ENCODE assay signal across 1 cellular context in the genomic region with DNA sequence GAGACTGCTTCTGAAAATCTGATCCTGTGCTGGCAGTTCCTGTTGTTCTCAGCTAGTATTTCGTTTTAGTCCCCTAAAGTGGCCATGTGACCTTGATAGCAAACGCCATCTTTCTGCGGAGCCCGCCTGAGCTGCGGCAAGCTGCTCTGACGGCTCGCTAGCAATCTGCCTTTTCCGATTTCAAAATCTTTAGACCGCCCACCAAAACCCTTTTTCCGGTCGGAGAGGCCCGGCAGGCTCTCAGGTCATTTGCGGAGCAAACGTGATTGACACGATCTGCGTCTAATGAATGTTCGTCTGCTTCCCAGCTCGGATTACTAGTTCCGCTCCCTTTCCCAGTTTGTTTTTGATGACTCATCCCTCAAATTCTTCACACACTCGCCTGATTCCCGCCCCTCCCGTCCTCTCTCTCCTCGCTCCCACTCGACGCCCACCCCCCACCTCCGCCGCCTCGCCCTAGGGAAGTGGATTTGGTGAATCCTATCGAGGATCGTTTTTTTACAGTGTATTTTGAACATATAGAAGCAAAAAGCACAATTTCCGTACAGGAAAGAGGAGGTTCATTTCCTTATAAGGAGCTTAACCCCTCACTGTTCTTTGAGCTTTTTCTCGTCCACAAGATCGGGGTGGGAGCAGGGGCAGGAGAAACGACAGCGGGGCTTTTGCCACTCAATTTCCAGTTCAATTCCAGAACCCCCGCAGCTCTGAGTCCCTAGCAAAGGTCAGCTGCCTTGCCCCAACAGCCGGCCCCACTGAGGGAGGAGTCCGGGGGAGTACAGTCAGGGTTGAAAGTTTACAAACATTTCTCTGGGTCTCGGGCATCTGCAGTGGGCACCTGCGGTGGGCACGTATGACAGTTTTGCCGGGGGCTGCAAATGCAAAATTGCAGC.
A peak's percentile ranks its signal among the peaks of the same experiment; 100 is the strongest.
TF ChIP-seq lines count a peak whose summit lies in the region.

No MANE protein-coding gene starts in this region.

TF ChIP-seq in HEK293, 187 proteins besides CTCF, POLR2A, EP300 and RAD21 (continued from another document and continues in another):
- TF ChIP-seq ZNF148 (tag by site-specific recombination; IDR thresholded peaks at IDR 0.05; ENCODE audit: borderline replicate concordance) (no peak), SP2 (tag by site-specific recombination; IDR thresholded peaks at IDR 0.05) (peak; percentile 91), KLF8 (tag by site-specific recombination; IDR thresholded peaks at IDR 0.05) (no peak), ZNF211 (tag by site-specific recombination; IDR thresholded peaks at IDR 0.05; ENCODE audit: low read depth) (no peak), ZNF416 (tag by site-specific recombination; IDR thresholded peaks at IDR 0.05) (no peak), ZFP37 (tag by site-specific recombination; IDR thresholded peaks at IDR 0.05) (no peak), YY1 (tag by site-specific recombination; IDR thresholded peaks at IDR 0.05) (no peak), ZNF311 (tag by site-specific recombination; IDR thresholded peaks at IDR 0.05; ENCODE audit: borderline replicate concordance) (no peak), ZNF24 (tag by site-specific recombination; IDR thresholded peaks at IDR 0.05) (no peak), ZNF555 (tag by site-specific recombination; conservative IDR thresholded peaks at IDR 0.05) (no peak), ZNF341 (tag by site-specific recombination; IDR thresholded peaks at IDR 0.05; ENCODE audit: low read depth) (0 out of 2 replicates have a peak, but pooled peaks have one; percentile 12), PRDM1 (tag by site-specific recombination; IDR thresholded peaks at IDR 0.05) (no peak), ZNF777 (tag by site-specific recombination; IDR thresholded peaks at IDR 0.05; ENCODE audit: borderline replicate concordance) (peak; percentile 55; the same call in 1 of the 2 replicates), ZNF518A (tag by site-specific recombination; conservative IDR thresholded peaks at IDR 0.05; ENCODE audit: low read depth) (0 out of 2 replicates have a peak, but pooled peaks have one; percentile 49), ZNF223 (tag by site-specific recombination; IDR thresholded peaks at IDR 0.05) (no peak), ZBTB20 (tag by site-specific recombination; IDR thresholded peaks at IDR 0.05) (no peak), SP3 (tag by site-specific recombination; IDR thresholded peaks at IDR 0.05) (peak; percentile 71), ZBTB17 (tag by site-specific recombination; IDR thresholded peaks at IDR 0.05) (peak; percentile 65; the same call in 1 of the 2 replicates), BCL11A (tag by site-specific recombination; IDR thresholded peaks at IDR 0.05; ENCODE audit: low read depth) (no peak), YY2 (tag by site-specific recombination; IDR thresholded peaks at IDR 0.05) (no peak), MEIS1 (CRISPR knock-in tag; IDR thresholded peaks at IDR 0.05; ENCODE audit: borderline replicate concordance) (no peak), ZNF837 (tag by site-specific recombination; IDR thresholded peaks at IDR 0.05) (no peak), ZNF843 (tag by site-specific recombination; IDR thresholded peaks at IDR 0.05) (0 out of 2 replicates have a peak, but pooled peaks have one; percentile 28), RBAK (tag by site-specific recombination; IDR thresholded peaks at IDR 0.05) (no peak), ZNF626 (tag by site-specific recombination; IDR thresholded peaks at IDR 0.05) (no peak), ZFP3 (tag by site-specific recombination; IDR thresholded peaks at IDR 0.05; ENCODE audit: low read depth) (no peak), ZNF184 (tag by site-specific recombination; IDR thresholded peaks at IDR 0.05) (0 out of 2 replicates have a peak, but pooled peaks have one; percentile 41), ZBTB8A (tag by site-specific recombination; IDR thresholded peaks at IDR 0.05) (peak; percentile 56; the same call in 1 of the 2 replicates), ZNF48 (tag by site-specific recombination; IDR thresholded peaks at IDR 0.05) (no peak), ZNF747 (tag by site-specific recombination; IDR thresholded peaks at IDR 0.05) (no peak), ZNF324 (tag by site-specific recombination; IDR thresholded peaks at IDR 0.05) (no peak)
- TF ChIP-seq, protein P1, sequence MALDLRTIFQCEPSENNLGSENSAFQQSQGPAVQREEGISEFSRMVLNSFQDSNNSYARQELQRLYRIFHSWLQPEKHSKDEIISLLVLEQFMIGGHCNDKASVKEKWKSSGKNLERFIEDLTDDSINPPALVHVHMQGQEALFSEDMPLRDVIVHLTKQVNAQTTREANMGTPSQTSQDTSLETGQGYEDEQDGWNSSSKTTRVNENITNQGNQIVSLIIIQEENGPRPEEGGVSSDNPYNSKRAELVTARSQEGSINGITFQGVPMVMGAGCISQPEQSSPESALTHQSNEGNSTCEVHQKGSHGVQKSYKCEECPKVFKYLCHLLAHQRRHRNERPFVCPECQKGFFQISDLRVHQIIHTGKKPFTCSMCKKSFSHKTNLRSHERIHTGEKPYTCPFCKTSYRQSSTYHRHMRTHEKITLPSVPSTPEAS (tag by site-specific recombination; IDR thresholded peaks at IDR 0.05): no peak
- TF ChIP-seq, protein P2, sequence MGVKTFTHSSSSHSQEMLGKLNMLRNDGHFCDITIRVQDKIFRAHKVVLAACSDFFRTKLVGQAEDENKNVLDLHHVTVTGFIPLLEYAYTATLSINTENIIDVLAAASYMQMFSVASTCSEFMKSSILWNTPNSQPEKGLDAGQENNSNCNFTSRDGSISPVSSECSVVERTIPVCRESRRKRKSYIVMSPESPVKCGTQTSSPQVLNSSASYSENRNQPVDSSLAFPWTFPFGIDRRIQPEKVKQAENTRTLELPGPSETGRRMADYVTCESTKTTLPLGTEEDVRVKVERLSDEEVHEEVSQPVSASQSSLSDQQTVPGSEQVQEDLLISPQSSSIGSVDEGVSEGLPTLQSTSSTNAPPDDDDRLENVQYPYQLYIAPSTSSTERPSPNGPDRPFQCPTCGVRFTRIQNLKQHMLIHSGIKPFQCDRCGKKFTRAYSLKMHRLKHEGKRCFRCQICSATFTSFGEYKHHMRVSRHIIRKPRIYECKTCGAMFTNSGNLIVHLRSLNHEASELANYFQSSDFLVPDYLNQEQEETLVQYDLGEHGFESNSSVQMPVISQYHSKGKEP (tag by site-specific recombination; IDR thresholded peaks at IDR 0.05): no peak
- TF ChIP-seq, protein P3, sequence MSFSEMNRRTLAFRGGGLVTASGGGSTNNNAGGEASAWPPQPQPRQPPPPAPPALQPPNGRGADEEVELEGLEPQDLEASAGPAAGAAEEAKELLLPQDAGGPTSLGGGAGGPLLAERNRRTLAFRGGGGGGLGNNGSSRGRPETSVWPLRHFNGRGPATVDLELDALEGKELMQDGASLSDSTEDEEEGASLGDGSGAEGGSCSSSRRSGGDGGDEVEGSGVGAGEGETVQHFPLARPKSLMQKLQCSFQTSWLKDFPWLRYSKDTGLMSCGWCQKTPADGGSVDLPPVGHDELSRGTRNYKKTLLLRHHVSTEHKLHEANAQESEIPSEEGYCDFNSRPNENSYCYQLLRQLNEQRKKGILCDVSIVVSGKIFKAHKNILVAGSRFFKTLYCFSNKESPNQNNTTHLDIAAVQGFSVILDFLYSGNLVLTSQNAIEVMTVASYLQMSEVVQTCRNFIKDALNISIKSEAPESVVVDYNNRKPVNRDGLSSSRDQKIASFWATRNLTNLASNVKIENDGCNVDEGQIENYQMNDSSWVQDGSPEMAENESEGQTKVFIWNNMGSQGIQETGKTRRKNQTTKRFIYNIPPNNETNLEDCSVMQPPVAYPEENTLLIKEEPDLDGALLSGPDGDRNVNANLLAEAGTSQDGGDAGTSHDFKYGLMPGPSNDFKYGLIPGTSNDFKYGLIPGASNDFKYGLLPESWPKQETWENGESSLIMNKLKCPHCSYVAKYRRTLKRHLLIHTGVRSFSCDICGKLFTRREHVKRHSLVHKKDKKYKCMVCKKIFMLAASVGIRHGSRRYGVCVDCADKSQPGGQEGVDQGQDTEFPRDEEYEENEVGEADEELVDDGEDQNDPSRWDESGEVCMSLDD (tag by site-specific recombination; IDR thresholded peaks at IDR 0.05): no peak
- TF ChIP-seq, protein P4, sequence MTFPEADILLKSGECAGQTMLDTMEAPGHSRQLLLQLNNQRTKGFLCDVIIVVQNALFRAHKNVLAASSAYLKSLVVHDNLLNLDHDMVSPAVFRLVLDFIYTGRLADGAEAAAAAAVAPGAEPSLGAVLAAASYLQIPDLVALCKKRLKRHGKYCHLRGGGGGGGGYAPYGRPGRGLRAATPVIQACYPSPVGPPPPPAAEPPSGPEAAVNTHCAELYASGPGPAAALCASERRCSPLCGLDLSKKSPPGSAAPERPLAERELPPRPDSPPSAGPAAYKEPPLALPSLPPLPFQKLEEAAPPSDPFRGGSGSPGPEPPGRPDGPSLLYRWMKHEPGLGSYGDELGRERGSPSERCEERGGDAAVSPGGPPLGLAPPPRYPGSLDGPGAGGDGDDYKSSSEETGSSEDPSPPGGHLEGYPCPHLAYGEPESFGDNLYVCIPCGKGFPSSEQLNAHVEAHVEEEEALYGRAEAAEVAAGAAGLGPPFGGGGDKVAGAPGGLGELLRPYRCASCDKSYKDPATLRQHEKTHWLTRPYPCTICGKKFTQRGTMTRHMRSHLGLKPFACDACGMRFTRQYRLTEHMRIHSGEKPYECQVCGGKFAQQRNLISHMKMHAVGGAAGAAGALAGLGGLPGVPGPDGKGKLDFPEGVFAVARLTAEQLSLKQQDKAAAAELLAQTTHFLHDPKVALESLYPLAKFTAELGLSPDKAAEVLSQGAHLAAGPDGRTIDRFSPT (tag by site-specific recombination; IDR thresholded peaks at IDR 0.05): no peak
- TF ChIP-seq, protein P5, sequence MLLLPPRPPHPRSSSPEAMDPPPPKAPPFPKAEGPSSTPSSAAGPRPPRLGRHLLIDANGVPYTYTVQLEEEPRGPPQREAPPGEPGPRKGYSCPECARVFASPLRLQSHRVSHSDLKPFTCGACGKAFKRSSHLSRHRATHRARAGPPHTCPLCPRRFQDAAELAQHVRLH (tag by site-specific recombination; IDR thresholded peaks at IDR 0.05): peak; percentile 89; the same call in 1 of the 2 replicates
- TF ChIP-seq, protein P6, sequence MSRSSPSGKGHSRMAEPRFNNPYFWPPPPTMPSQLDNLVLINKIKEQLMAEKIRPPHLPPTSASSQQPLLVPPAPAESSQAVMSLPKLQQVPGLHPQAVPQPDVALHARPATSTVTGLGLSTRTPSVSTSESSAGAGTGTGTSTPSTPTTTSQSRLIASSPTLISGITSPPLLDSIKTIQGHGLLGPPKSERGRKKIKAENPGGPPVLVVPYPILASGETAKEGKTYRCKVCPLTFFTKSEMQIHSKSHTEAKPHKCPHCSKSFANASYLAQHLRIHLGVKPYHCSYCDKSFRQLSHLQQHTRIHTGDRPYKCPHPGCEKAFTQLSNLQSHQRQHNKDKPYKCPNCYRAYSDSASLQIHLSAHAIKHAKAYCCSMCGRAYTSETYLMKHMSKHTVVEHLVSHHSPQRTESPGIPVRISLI (tag by site-specific recombination; IDR thresholded peaks at IDR 0.05): no peak
